ENCODE assay signal across 8 cellular contexts in the genomic region with DNA sequence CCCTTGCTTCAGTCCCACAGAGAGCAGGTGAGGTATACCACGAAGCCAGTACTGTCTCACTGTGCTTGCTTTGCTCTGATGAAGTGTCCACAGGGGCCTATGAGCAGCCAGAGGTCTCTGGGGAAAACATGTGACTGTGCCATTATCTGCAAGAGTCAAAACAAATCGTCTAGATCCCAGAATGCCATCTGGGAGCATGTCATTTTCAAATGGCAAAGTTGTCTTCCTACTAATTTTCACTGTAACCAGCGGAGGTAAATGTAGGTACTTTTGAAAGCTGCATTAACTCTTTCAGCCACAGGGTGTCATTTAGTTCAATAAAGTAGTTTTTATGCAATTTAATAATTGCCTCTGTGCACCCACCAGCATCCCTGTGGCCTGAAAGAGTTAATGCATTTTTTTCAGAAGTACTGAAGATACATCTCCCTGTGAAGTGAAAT.
DNase-seq lines count a peak whose midpoint lies in the region; ATAC-seq and TF ChIP-seq lines count a peak whose summit lies in the region.

No MANE protein-coding gene starts in this region.

- H3K79me1 ChIP-seq in neuronal stem cell (ENCODE audit: low read depth, low read length), result no peaks in the 10 kb centered on the region

- H3K4me1 ChIP-seq in CD8-positive, alpha-beta memory T cell (ENCODE audit: insufficient read depth, low read length), result peaks cover 63% of the 10 kb centered on the region
- peaks cover 12% of the 10 kb centered on the region for H3K4me1 ChIP-seq in endodermal cell (ENCODE audit: control insufficient read depth, insufficient read depth, low read length)
- H3K4me1 ChIP-seq in neuronal stem cell (ENCODE audit: control insufficient read depth in 2 of 2, insufficient read depth in 1 of 2, low read depth in 1 of 2, low read length in 2 of 2), result peaks cover 5 to 31% of the 10 kb centered on the region in 2 donors

- no peak overlapping the region for H3K9ac ChIP-seq in endodermal cell (ENCODE audit: extremely low read depth, low read length, poor library complexity, severe bottlenecking)
- no peak overlapping the region for H3K9ac ChIP-seq in neuronal stem cell (ENCODE audit: low read depth, low read length, poor library complexity)

- no peak overlapping the region for H2BK12ac ChIP-seq in neuronal stem cell (ENCODE audit: low read length)

- peak overlapping the region in 2 of 7 donors; percentile 15 to 67 for H3K4me3 Mint-ChIP-seq in CD8-positive, alpha-beta memory T cell
- H3K4me3 Mint-ChIP-seq in endodermal cell, result no peak overlapping the region

- no peak overlapping the region for H2AFZ ChIP-seq in neuronal stem cell (ENCODE audit: low read length)

- H2BK120ac ChIP-seq in neuronal stem cell (ENCODE audit: low read depth, low read length), result no peak overlapping the region

- H3K27ac Mint-ChIP-seq in CD8-positive, alpha-beta memory T cell, result peak overlapping the region in 5 of 8 donors; percentile 6 to 65 (median 42)
- no peak overlapping the region for H3K27ac Mint-ChIP-seq in endodermal cell

- H2BK15ac ChIP-seq in neuronal stem cell (ENCODE audit: low read length), result no peak overlapping the region

- no peak overlapping the region for H4K8ac ChIP-seq in neuronal stem cell (ENCODE audit: low read depth, low read length)

- CTCF ChIA-PET in CD8-positive, alpha-beta memory T cell (lab: Charles Lee), result interaction anchor here (1.1 kb wide), 1 partner anchor 10 kb away, joined by 3 read pairs; no protein-coding TSS in a partner anchor

- 74 to 88% methylated on average over 2 to 3 of the region's 3 CpGs for WGBS in endodermal cell (ENCODE audit: insufficient coverage in 1 of 2, insufficient read length in 1 of 2), 2 experiments
- no CpG with 5 or more reads among the region's 3 CpGs for WGBS in neuronal stem cell (ENCODE audit: extremely low coverage in 2 of 2, insufficient read length in 2 of 2, insufficient replicate concordance in 1 of 2), 2 donors

- no peak overlapping the region for H3K4me3 ChIP-seq in CD8-positive, alpha-beta memory T cell (ENCODE audit: low read length)
- H3K4me3 ChIP-seq in endodermal cell (ENCODE audit: low read length) (no peak overlapping the region), neuronal stem cell (ENCODE audit: low read length in 2 of 2) (no peak overlapping the region)

- peak; percentile 38 for ATAC-seq in GM19372 (IDR thresholded peaks at IDR 0.05; ENCODE audit: low read depth, unreplicated experiment)
- ATAC-seq in GM21390 (IDR thresholded peaks at IDR 0.05; ENCODE audit: unreplicated experiment), result no peak

- H3K4me2 ChIP-seq in neuronal stem cell (ENCODE audit: insufficient read depth, low read length, poor library complexity, severe bottlenecking), result no peak overlapping the region

- H2AK5ac ChIP-seq in neuronal stem cell (ENCODE audit: low read depth, low read length), result no peak overlapping the region

- no peak overlapping the region for H3K4ac ChIP-seq in neuronal stem cell (ENCODE audit: low read length)

- POLR2A ChIA-PET in CD8-positive, alpha-beta memory T cell (lab: Charles Lee), result no interaction called here

- no peaks in the 10 kb centered on the region for H3K9me3 ChIP-seq in CD8-positive, alpha-beta memory T cell (ENCODE audit: low read length)
- no peaks in the 10 kb centered on the region for H3K9me3 ChIP-seq in endodermal cell (ENCODE audit: control insufficient read depth, low read length)
- no peaks in the 10 kb centered on the region for H3K9me3 ChIP-seq in neuronal stem cell (replicated peaks in 1 of 2; ENCODE audit: control insufficient read depth in 2 of 2, insufficient read depth in 1 of 2, low read depth in 1 of 2, low read length in 2 of 2)

- H3K27me3 Mint-ChIP-seq in CD8-positive, alpha-beta memory T cell, result no peaks in the 10 kb centered on the region
- no peaks in the 10 kb centered on the region for H3K27me3 Mint-ChIP-seq in endodermal cell (ENCODE audit: insufficient read depth)

- H3K27me3 ChIP-seq in CD8-positive, alpha-beta memory T cell (ENCODE audit: insufficient read depth, low read length, poor library complexity, severe bottlenecking), result no peaks in the 10 kb centered on the region
- H3K27me3 ChIP-seq in endodermal cell (ENCODE audit: control insufficient read depth, insufficient read depth, low read length, poor library complexity, severe bottlenecking) (no peaks in the 10 kb centered on the region), neuronal stem cell (ENCODE audit: control insufficient read depth in 3 of 3, insufficient read depth in 3 of 3, low read depth in 1 of 3, low read length in 3 of 3) (no peaks in the 10 kb centered on the region)

- no peak overlapping the region for H3K23ac ChIP-seq in neuronal stem cell (ENCODE audit: low read depth, low read length, poor library complexity)

- H3K36me3 ChIP-seq in CD8-positive, alpha-beta memory T cell (ENCODE audit: insufficient read depth, low read length), result peaks cover 42% of the 10 kb centered on the region
- H3K36me3 ChIP-seq in endodermal cell (ENCODE audit: control insufficient read depth, insufficient read depth, low read length) (peaks cover 27% of the 10 kb centered on the region), neuronal stem cell (replicated peaks in 1 of 2; ENCODE audit: control insufficient read depth in 2 of 2, insufficient read depth in 2 of 2, low read length in 2 of 2) (peaks cover 4 to 97% of the 10 kb centered on the region in 2 donors)

- no peaks in the 10 kb centered on the region for H3K9me3 Mint-ChIP-seq in CD8-positive, alpha-beta memory T cell
- no peaks in the 10 kb centered on the region for H3K9me3 Mint-ChIP-seq in endodermal cell

- no peak for DNase-seq in CD8-positive, alpha-beta memory T cell
- DNase-seq in MV-4-11 (lab: John Stamatoyannopoulos, UW), result peak; percentile 22
- no peak for DNase-seq in endodermal cell
- no peak for DNase-seq in HCEC 1CT
- DNase-seq in neuronal stem cell (ENCODE audit: low spot score), result no peak
- no peak for DNase-seq in NK-92 (lab: John Stamatoyannopoulos, UW; ENCODE audit: unreplicated experiment)

- H4K91ac ChIP-seq in neuronal stem cell (ENCODE audit: low read depth, low read length, poor library complexity), result no peak overlapping the region

- no peak overlapping the region for H2BK5ac ChIP-seq in neuronal stem cell (ENCODE audit: low read length)

- no peak overlapping the region for H3K14ac ChIP-seq in neuronal stem cell (ENCODE audit: low read length)

- H3K36me3 Mint-ChIP-seq in CD8-positive, alpha-beta memory T cell, result peaks cover 41 to 91% (median 44%) of the 10 kb centered on the region in 3 donors
- H3K36me3 Mint-ChIP-seq in endodermal cell (ENCODE audit: low read depth), result peaks cover 20% of the 10 kb centered on the region

- no peak overlapping the region for H3K27ac ChIP-seq in CD8-positive, alpha-beta memory T cell (ENCODE audit: low read depth, low read length)
- H3K27ac ChIP-seq in endodermal cell (ENCODE audit: low read depth, low read length) (peak overlapping the region; percentile 21), neuronal stem cell (replicated peaks; ENCODE audit: low read length) (no peak overlapping the region)

- TF ChIP-seq CTCF in endodermal cell (conservative IDR thresholded peaks at IDR 0.05), result peak; percentile 73

- no peak overlapping the region for H3K18ac ChIP-seq in neuronal stem cell (ENCODE audit: low read length)

- H3K4me1 Mint-ChIP-seq in CD8-positive, alpha-beta memory T cell, result peaks cover 65 to 91% (median 85%) of the 10 kb centered on the region in 3 donors
- peaks cover 41% of the 10 kb centered on the region for H3K4me1 Mint-ChIP-seq in endodermal cell
